8 cellular contexts compared by ENCODE assay signal in the genomic region with DNA sequence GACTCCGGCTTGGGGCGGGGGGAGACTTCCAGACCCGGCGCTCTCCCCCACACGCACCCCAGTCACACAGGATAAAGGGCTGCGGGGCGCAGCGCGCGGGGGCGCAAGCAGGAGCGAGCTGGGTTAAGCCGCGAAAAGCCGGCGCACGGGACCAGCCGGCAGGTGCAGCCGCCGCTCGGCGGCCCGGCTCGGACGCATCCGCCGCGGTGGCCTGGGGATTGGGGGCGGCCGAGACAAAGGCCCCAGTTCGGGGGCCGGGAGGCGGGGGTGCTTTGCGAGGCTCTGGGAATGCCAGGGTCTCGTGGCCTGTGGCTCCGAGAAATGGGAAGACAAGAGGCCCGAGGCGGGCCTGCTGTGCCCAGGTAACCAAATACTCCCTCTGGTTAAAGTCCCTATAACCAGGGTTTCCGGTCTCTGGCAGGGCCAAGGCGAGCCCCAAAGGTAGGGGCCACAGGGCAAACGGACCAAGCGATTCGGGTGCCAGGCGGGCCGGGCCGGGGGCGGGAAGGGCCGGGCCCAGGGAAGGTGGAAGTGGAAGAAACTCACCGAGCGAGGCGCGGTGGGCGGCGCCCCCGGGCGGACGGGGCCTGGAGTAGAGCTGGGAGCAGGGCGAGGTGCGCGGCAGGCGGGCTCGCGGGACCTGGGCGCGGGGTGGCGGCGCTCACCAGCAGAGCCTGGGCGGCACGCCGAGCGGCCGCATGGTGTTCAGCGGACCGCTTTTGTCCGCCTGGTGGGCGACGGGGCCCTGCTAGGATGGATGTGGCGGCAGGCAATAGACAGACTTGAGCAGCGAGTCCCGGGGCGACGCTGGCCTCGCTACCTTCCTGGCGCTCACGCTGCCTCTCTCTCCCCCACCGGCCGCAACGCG. TPM values are rescaled to one million over a fixed set of nuclear protein-coding genes. Genes with fewer than 3 reads are reported as not detected.
DNase-seq lines count a peak whose midpoint lies in the region; ATAC-seq and TF ChIP-seq lines count a peak whose summit lies in the region.

TSS of gene GATA2 (minus strand) at position 849 of the 868 bp plus-strand sequence. CDS start 6,170 bp downstream, outside the sequence.

- ATAC-seq in lung (ENCODE audit: insufficient read depth, low FRiP score), result no peak
- ATAC-seq in GM19467 (IDR thresholded peaks at IDR 0.05; ENCODE audit: unreplicated experiment), result no peak
- ATAC-seq in HG02588 (IDR thresholded peaks at IDR 0.05; ENCODE audit: unreplicated experiment), result no peak
- no peak for ATAC-seq in GM18505 (IDR thresholded peaks at IDR 0.05; ENCODE audit: unreplicated experiment)

- intact Hi-C loops in activated naive CD4-positive, alpha-beta T cell treated with anti-CD3 and anti-CD28 coated beads for 36 hours (cut with micrococcal nuclease), result loop anchor here (1.0 to 10.0 kb wide), 4 partner anchors 66 to 395 kb away; partner anchors contain the start of gene EEFSEC

- H3K36me3 Mint-ChIP-seq in HFFc6 (ENCODE audit: low read depth), result peaks cover 18% of the 10 kb centered on the region
- H3K36me3 Mint-ChIP-seq in activated naive CD4-positive, alpha-beta T cell treated with anti-CD3 and anti-CD28 coated beads for 36 hours (ENCODE audit: low read depth), result no peaks in the 10 kb centered on the region

- 0 to 4% methylated on average over 49 to 89 of the region's 89 CpGs for WGBS in lung, 2 donors

- no peaks in the 10 kb centered on the region for H3K36me3 ChIP-seq in lung (ENCODE audit: control insufficient read depth in 2 of 2, insufficient read depth in 2 of 2, low read length in 2 of 2)

- peak within 1 kb of the TSS; percentile 94 for H3K27ac Mint-ChIP-seq in HFFc6
- no peak within 1 kb of the TSS for H3K27ac Mint-ChIP-seq in activated naive CD4-positive, alpha-beta T cell treated with anti-CD3 and anti-CD28 coated beads for 36 hours

- H3K27ac ChIP-seq in lung (ENCODE audit: low read depth in 1 of 2, low read length in 1 of 2), result peak within 1 kb of the TSS in 1 of 2 donors; percentile 93

- DNase-seq in AG09309 (ENCODE audit: low read depth) (no peak), HFFc6 (peak; percentile 24), lung (ENCODE audit: low spot score) (no peak), cerebellum (ENCODE audit: low spot score) (no peak)
- peak; percentile 57 for DNase-seq in activated naive CD4-positive, alpha-beta T cell treated with anti-CD3 and anti-CD28 coated beads for 36 hours

- peaks cover 0 to 6% of the 10 kb centered on the region in 2 donors for H3K9me3 ChIP-seq in lung (ENCODE audit: control insufficient read depth in 2 of 2, insufficient read depth in 1 of 2, low read length in 1 of 2)

- no peaks in the 10 kb centered on the region for H3K27me3 ChIP-seq in lung (ENCODE audit: control insufficient read depth, insufficient read depth)

- CTCF ChIA-PET in activated naive CD4-positive, alpha-beta T cell treated with anti-CD3 and anti-CD28 coated beads for 36 hours (lab: Charles Lee), result interaction anchor here (3.9 kb wide), 1 partner anchor 66 kb away, joined by 19 read pairs; no protein-coding TSS in a partner anchor

- H3K27me3 Mint-ChIP-seq in HFFc6 (ENCODE audit: insufficient read depth), result peaks cover 5% of the 10 kb centered on the region
- peaks cover 64% of the 10 kb centered on the region for H3K27me3 Mint-ChIP-seq in activated naive CD4-positive, alpha-beta T cell treated with anti-CD3 and anti-CD28 coated beads for 36 hours (ENCODE audit: low read depth)

- H3K4me1 Mint-ChIP-seq in HFFc6 (ENCODE audit: low read depth), result peaks cover 26% of the 10 kb centered on the region
- H3K4me1 Mint-ChIP-seq in activated naive CD4-positive, alpha-beta T cell treated with anti-CD3 and anti-CD28 coated beads for 36 hours (ENCODE audit: low read depth), result peaks cover 25% of the 10 kb centered on the region

- TF ChIP-seq CTCF in AG09309 (IDR thresholded peaks at IDR 0.05; ENCODE audit: control insufficient read depth, insufficient read depth, low read depth, low read length, missing control alignments) (peak; percentile 3), HFFc6 (IDR thresholded peaks at IDR 0.05) (peak; percentile 60; the same call in 1 of the 2 replicates), lung (IDR thresholded peaks at IDR 0.05; ENCODE audit: control extremely low read depth, extremely low read depth) (no peak)

- no peaks in the 10 kb centered on the region for H3K9me3 Mint-ChIP-seq in HFFc6
- H3K9me3 Mint-ChIP-seq in activated naive CD4-positive, alpha-beta T cell treated with anti-CD3 and anti-CD28 coated beads for 36 hours, result no peaks in the 10 kb centered on the region

- TF ChIP-seq POLR2A in GM18505 (IDR thresholded peaks at IDR 0.05; ENCODE audit: borderline replicate concordance, extremely low read depth, insufficient read depth, insufficient read length), result no peak

- H3K4me3 ChIP-seq in AG09309 (ENCODE audit: control insufficient read depth, low read depth, low read length) (no peak within 1 kb of the TSS), lung (peak within 1 kb of the TSS; percentile 86)

- H3K4me3 Mint-ChIP-seq in HFFc6, result peak within 1 kb of the TSS; percentile 100
- peak within 1 kb of the TSS; percentile 23 for H3K4me3 Mint-ChIP-seq in activated naive CD4-positive, alpha-beta T cell treated with anti-CD3 and anti-CD28 coated beads for 36 hours

- H3K4me1 ChIP-seq in lung (ENCODE audit: control insufficient read depth in 2 of 2, insufficient read depth in 2 of 2, low read length in 2 of 2), result peaks cover 0 to 28% of the 10 kb centered on the region in 2 donors

RNA-seq across cellular contexts. Expression of gene GATA2, which starts in this region (rescaled TPM):
- total RNA-seq in HFFc6 (2021; fragmentation: NEBNext Ultra II Directional; extraction: Animal tissue kit (Norgen Biotek cat#: 25700)), result 10 to 100 TPM; 71.0 to 97.5 (median 79.6) TPM
- under 1 TPM in 1 of 2 experiments, not detected in 1; 0.35 TPM for total RNA-seq in activated naive CD4-positive, alpha-beta T cell treated with anti-CD3 and anti-CD28 coated beads for 36 hours
- total RNA-seq in lung (10 to 100 TPM in 1 of 2 donors, 1 to 10 TPM in 1; 9.6 to 37.0 TPM), cerebellum (2.0 TPM)
- 10 to 100 TPM; 26.1 to 31.4 TPM for polyA plus RNA-seq in lung

Comparison
In these comparisons a context has a peak if more than half of its experiments do, and no peak if none do; other contexts are left out.
1. Peak in DNase-seq in activated naive CD4-positive, alpha-beta T cell treated with anti-CD3 and anti-CD28 coated beads for 36 hours; RNA of the gene not detected or under 1 TPM.